ENCODE assay signal across 32 cellular contexts in the genomic region with DNA sequence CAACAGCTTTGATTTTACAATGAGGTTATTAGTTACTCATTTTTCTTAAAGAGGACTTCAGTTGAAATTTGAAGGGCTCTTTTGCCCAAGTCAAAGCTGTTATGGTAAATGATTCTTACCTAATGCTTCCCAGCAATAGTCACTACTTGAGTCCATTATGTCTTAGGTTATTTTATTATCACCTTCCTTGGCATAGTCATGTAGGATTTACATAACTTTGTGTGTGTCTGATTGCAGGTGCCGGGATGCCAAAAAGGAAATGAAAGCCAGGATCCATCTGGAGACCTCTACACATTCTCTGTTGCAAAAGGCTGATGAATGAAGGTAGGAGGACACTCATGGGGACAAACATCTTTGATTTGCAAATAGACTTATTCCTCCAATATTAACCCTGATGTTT. TPM values are rescaled to one million over a fixed set of nuclear protein-coding genes. Genes with fewer than 3 reads are reported as not detected.
"Had no signal": no experiment of that assay in that cellular context is flagged by ENCODE, and none has a peak within 500 bp of the region (broad histone marks: within the 10 kb centered on the region; RNA-seq: fewer than 3 reads in every experiment).

No MANE protein-coding gene starts in this region.

- H3K4me1 ChIP-seq: neural progenitor cell, parathyroid adenoma, psoas muscle, right lobe of liver, sigmoid colon, suprapubic skin, testis, tibial artery, transverse colon, vagina had no signal

- H3K4me3 Mint-ChIP-seq: natural killer cell; nephron; neural progenitor cell; stimulated activated memory B cell treated with anti-CD40 and anti-IgM and Interleukin-4, amounts not matched to agents 10 μg/mL and 1 μg/mL and 100 μg/mL, for 72 hours; stimulated activated naive CD8-positive, alpha-beta T cell treated with anti-CD3 and anti-CD28 coated beads, Interleukin-15, amount 100 ng/mL, for 72 hours; type B pancreatic cell had no signal

- H3K9me3 Mint-ChIP-seq: nephron; neural progenitor cell; stimulated activated memory B cell treated with anti-CD40 and anti-IgM and Interleukin-4, amounts not matched to agents 10 μg/mL and 1 μg/mL and 100 μg/mL, for 72 hours; stimulated activated naive CD8-positive, alpha-beta T cell treated with anti-CD3 and anti-CD28 coated beads, Interleukin-15, amount 100 ng/mL, for 72 hours; type B pancreatic cell had no signal

- H3K36me3 ChIP-seq: neural progenitor cell, ovary, right lobe of liver, sigmoid colon, suprapubic skin, tibial artery, transverse colon, vagina had no signal

- H3K27ac ChIP-seq: neural progenitor cell, ovary, parathyroid adenoma, psoas muscle, right lobe of liver, sigmoid colon, suprapubic skin, testis, tibial artery, transverse colon, vagina had no signal

- ATAC-seq: natural killer cell; psoas muscle; right cardiac atrium; stimulated activated memory B cell treated with anti-CD40 and anti-IgM and Interleukin-4, amounts not matched to agents 10 μg/mL and 1 μg/mL and 100 μg/mL, for 72 hours; stimulated activated naive CD8-positive, alpha-beta T cell treated with anti-CD3 and anti-CD28 coated beads, Interleukin-15, amount 100 ng/mL, for 72 hours; stimulated activated naive CD8-positive, alpha-beta T cell treated with anti-CD3 and anti-CD28 coated beads, Interleukin-15, Interleukin-2, amounts not matched to agents 100 U/mL and 50 U/mL, for 24 hours had no signal

- H3K36me3 Mint-ChIP-seq: natural killer cell; neural progenitor cell; stimulated activated memory B cell treated with anti-CD40 and anti-IgM and Interleukin-4, amounts not matched to agents 10 μg/mL and 1 μg/mL and 100 μg/mL, for 72 hours; type B pancreatic cell had no signal

- H3K4me1 Mint-ChIP-seq: natural killer cell; nephron; stimulated activated memory B cell treated with anti-CD40 and anti-IgM and Interleukin-4, amounts not matched to agents 10 μg/mL and 1 μg/mL and 100 μg/mL, for 72 hours; stimulated activated naive CD8-positive, alpha-beta T cell treated with anti-CD3 and anti-CD28 coated beads, Interleukin-15, amount 100 ng/mL, for 72 hours had no signal

- DNase-seq: natural killer cell; occipital lobe; ovary; posterior cingulate gyrus; psoas muscle; right cardiac atrium; right lobe of liver; sigmoid colon; small intestine; stimulated activated CD4-positive, alpha-beta T cell treated with anti-CD3 and anti-CD28 coated beads, Interleukin-15, amount 100 ng/mL, for 24 hours; stimulated activated CD4-positive, alpha-beta T cell treated with anti-CD3 and anti-CD28 coated beads, Interleukin-2, amount 100 ng/mL, for 24 hours; stimulated activated CD4-positive, alpha-beta T cell treated with anti-CD3 and anti-CD28 coated beads, Interleukin-4, amount 100 ng/mL, for 1 hour; stimulated activated CD4-positive, alpha-beta T cell treated with anti-CD3 and anti-CD28 coated beads, Interleukin-4, amount 100 ng/mL, for 4 hours; stimulated activated CD8-positive, alpha-beta memory T cell treated with anti-CD3 and anti-CD28 coated beads, Interleukin-4, amount 100 ng/mL, for 48 hours; stimulated activated naive CD4-positive, alpha-beta T cell; stimulated activated naive CD8-positive, alpha-beta T cell treated with anti-CD3 and anti-CD28 coated beads, Interleukin-15, amount 100 ng/mL, for 72 hours; stimulated activated naive CD8-positive, alpha-beta T cell treated with anti-CD3 and anti-CD28 coated beads, Interleukin-15, Interleukin-2, amounts not matched to agents 100 U/mL and 50 U/mL, for 24 hours; substantia nigra; testis; tibial artery; transverse colon had no signal

- H3K27me3 ChIP-seq: neural progenitor cell, ovary, right lobe of liver, sigmoid colon, suprapubic skin, testis, tibial artery, transverse colon, vagina had no signal

- H3K27me3 Mint-ChIP-seq: progenitor cell of endocrine pancreas; stimulated activated memory B cell treated with anti-CD40 and anti-IgM and Interleukin-4, amounts not matched to agents 10 μg/mL and 1 μg/mL and 100 μg/mL, for 72 hours; stimulated activated naive CD8-positive, alpha-beta T cell treated with anti-CD3 and anti-CD28 coated beads, Interleukin-15, amount 100 ng/mL, for 72 hours; type B pancreatic cell had no signal

- H3K27ac Mint-ChIP-seq: natural killer cell; nephron; neural progenitor cell; progenitor cell of endocrine pancreas; stimulated activated memory B cell treated with anti-CD40 and anti-IgM and Interleukin-4, amounts not matched to agents 10 μg/mL and 1 μg/mL and 100 μg/mL, for 72 hours; stimulated activated naive CD8-positive, alpha-beta T cell treated with anti-CD3 and anti-CD28 coated beads, Interleukin-15, amount 100 ng/mL, for 72 hours; type B pancreatic cell had no signal

- H3K9me3 ChIP-seq: ovary, psoas muscle, right lobe of liver, sigmoid colon, suprapubic skin, testis, tibial artery, transverse colon, vagina had no signal

- H3K4me3 ChIP-seq: neural progenitor cell, ovary, psoas muscle, right lobe of liver, sigmoid colon, suprapubic skin, testis, tibial artery, transverse colon, vagina had no signal

RNA-seq across cellular contexts. Expression of a gene that starts 38.8 kb away (rescaled TPM):
- total RNA-seq: natural killer cell, osteoblast, renal cortical epithelial cell, right cardiac atrium, ureter, vagina had no signal
